ENCODE assay signal across 30 cellular contexts in the genomic region with DNA sequence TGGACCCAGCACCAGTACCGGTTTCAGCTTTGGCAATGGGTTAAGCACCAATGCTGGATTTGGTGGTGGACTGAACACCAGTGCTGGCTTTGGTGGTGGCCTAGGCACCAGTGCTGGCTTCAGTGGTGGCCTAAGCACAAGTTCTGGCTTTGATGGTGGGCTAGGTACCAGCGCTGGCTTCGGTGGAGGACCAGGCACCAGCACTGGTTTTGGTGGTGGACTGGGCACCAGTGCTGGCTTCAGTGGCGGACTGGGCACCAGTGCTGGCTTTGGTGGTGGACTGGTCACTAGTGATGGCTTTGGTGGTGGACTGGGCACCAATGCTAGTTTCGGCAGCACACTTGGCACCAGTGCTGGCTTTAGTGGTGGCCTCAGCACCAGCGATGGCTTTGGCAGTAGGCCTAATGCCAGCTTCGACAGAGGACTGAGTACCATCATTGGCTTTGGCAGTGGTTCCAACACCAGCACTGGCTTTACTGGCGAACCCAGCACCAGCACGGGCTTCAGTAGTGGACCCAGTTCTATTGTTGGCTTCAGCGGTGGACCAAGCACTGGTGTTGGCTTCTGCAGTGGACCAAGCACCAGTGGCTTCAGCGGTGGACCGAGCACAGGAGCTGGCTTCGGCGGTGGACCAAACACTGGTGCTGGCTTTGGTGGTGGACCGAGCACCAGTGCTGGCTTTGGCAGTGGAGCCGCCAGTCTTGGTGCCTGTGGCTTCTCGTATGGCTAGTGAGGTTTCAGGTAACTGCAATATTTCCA. TPM values are rescaled to one million over a fixed set of nuclear protein-coding genes. Genes with fewer than 3 reads are reported as not detected.
"Had no signal": no experiment of that assay in that cellular context is flagged by ENCODE, and none has a peak within 500 bp of the region (broad histone marks: within the 10 kb centered on the region; RNA-seq: fewer than 3 reads in every experiment).

No MANE protein-coding gene starts in this region.

- ATAC-seq: activated naive CD4-positive, alpha-beta T cell treated with anti-CD3 and anti-CD28 coated beads, Interleukin-2, amount 50 U/mL, for 72 hours; activated T-cell treated with anti-CD3 and anti-CD28 coated beads, Interleukin-2, amount 50 U/mL, for 72 hours; esophagus mucosa; heart right ventricle; T-helper 17 cell had no signal

- H3K27ac ChIP-seq: brain microvascular endothelial cell, heart right ventricle had no signal

- DNase-seq: activated CD4-positive, alpha-beta memory T cell treated with anti-CD3 and anti-CD28 coated beads, Interleukin-2, amount 10 ng/mL, durations not matched to agents 7 days and 5 days; activated CD4-positive, alpha-beta T cell treated with anti-CD3 and anti-CD28 coated beads for 1 hour; activated CD4-positive, alpha-beta T cell treated with anti-CD3 and anti-CD28 coated beads for 4 hours; activated CD4-positive, alpha-beta T cell treated with anti-CD3 and anti-CD28 coated beads, Interleukin-2, amount 10 ng/mL, durations not matched to agents 7 days and 5 days; activated CD4-positive, alpha-beta T cell treated with anti-CD3 and anti-CD28 coated beads, Interleukin-2, amount 50 U/mL, for 4 hours; activated CD8-positive, alpha-beta memory T cell treated with anti-CD3 and anti-CD28 coated beads, Interleukin-2, amount 50 U/mL, for 48 hours; activated gamma-delta T cell; activated naive CD4-positive, alpha-beta T cell; activated naive CD4-positive, alpha-beta T cell treated with anti-CD3 and anti-CD28 coated beads, Interleukin-2, amount 10 ng/mL, durations not matched to agents 7 days and 5 days; activated naive CD8-positive, alpha-beta T cell treated with anti-CD3 and anti-CD28 coated beads, Interleukin-2, amount 10 ng/mL, durations not matched to agents 7 days and 5 days; activated T-cell treated with anti-CD3 and anti-CD28 coated beads for 4 hours; activated T-cell treated with anti-CD3 and anti-CD28 coated beads, Interleukin-2, amount 50 U/mL, for 24 hours; activated T-cell treated with anti-CD3 and anti-CD28 coated beads, Interleukin-2, amount 50 U/mL, for 72 hours; amniotic stem cell; anterior cingulate cortex; brain microvascular endothelial cell; caudate nucleus; cortex of kidney; dermis blood vessel endothelial cell; effector memory CD4-positive, alpha-beta T cell; endodermal cell; foreskin fibroblast; glutamatergic neuron; heart right ventricle; T-helper 1 cell; T-helper 17 cell; T1000 had no signal

RNA-seq across cellular contexts. Expression of a gene that starts 9.8 kb away (rescaled TPM):
- total RNA-seq: bronchial epithelial cell had no signal
